In the genomic region with DNA sequence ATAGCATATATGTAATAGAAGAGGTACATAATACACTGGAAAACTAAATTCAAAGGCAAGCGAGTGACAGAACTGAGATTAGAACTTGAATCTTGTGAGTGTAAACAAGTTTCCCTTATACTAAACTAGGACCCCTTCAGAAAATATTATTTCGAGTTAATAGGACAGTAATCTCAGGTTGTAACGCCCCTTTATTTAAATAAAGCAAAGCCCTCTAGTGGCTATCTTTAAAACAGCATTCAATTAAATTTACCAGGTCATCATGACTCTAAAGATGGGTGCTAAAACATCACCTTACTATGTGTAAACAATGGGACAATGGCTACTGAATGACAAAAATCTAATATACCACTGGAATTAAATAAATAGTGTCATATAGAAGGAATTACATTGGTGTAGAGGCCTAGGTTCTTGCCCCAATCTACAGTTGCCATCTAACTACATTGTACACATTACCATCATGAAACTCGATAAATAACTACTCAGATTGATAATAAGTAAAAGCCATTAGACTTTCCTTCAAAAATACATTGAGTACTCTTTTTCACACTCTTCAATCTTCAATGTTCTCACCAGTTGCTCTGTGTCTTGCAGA, we compare ENCODE assay signal across 1 cellular context.
TF ChIP-seq lines count a peak whose summit lies in the region.

No MANE protein-coding gene starts in this region.

TF ChIP-seq in HepG2, 621 proteins besides CTCF, POLR2A, EP300 and RAD21 (continued from another document):
- TF ChIP-seq, protein P1, sequence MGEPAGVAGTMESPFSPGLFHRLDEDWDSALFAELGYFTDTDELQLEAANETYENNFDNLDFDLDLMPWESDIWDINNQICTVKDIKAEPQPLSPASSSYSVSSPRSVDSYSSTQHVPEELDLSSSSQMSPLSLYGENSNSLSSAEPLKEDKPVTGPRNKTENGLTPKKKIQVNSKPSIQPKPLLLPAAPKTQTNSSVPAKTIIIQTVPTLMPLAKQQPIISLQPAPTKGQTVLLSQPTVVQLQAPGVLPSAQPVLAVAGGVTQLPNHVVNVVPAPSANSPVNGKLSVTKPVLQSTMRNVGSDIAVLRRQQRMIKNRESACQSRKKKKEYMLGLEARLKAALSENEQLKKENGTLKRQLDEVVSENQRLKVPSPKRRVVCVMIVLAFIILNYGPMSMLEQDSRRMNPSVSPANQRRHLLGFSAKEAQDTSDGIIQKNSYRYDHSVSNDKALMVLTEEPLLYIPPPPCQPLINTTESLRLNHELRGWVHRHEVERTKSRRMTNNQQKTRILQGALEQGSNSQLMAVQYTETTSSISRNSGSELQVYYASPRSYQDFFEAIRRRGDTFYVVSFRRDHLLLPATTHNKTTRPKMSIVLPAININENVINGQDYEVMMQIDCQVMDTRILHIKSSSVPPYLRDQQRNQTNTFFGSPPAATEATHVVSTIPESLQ (CRISPR knock-in tag; conservative IDR thresholded peaks at IDR 0.05): no peak
- TF ChIP-seq SATB2 (CRISPR knock-in tag; IDR thresholded peaks at IDR 0.05) (no peak), ERF (CRISPR knock-in tag; IDR thresholded peaks at IDR 0.05) (no peak), ARNTL (CRISPR knock-in tag; IDR thresholded peaks at IDR 0.05) (no peak)
